17 cellular contexts compared by ENCODE assay signal in genomic region chr6:77089776-77090175, GRCh38.
DNase-seq lines count a peak whose midpoint lies in the region; ATAC-seq, FAIRE-seq and TF ChIP-seq lines count a peak whose summit lies in the region.
"Had no signal": no experiment of that assay in that cellular context is flagged by ENCODE, and none has a peak within 500 bp of the region (broad histone marks: within the 10 kb centered on the region; RNA-seq: fewer than 3 reads in every experiment).

No MANE protein-coding gene starts in this region.

- no peaks in the 10 kb centered on the region for H3K27me3 Mint-ChIP-seq in MCF 10A (ENCODE audit: insufficient read depth, unreplicated experiment)

- TF ChIP-seq CTCF in MCF 10A (IDR thresholded peaks at IDR 0.05; ENCODE audit: unreplicated experiment) (no peak), breast epithelium (IDR thresholded peaks at IDR 0.05) (no peak), bronchial epithelial cell (IDR thresholded peaks at IDR 0.05; ENCODE audit: insufficient read depth, low read length, severe bottlenecking) (no peak), foreskin keratinocyte (conservative IDR thresholded peaks at IDR 0.05) (no peak), dorsolateral prefrontal cortex (IDR thresholded peaks at IDR 0.05 in 54 of 56, conservative IDR thresholded peaks at IDR 0.05 in 2 of 56; ENCODE audit: low read depth in 1 of 56, partially characterized antibody in 56 of 56) (no peak)

- H3K9me3 Mint-ChIP-seq in MCF 10A (ENCODE audit: unreplicated experiment): peaks cover 11% of the 10 kb centered on the region

- no peak overlapping the region for H3K27ac Mint-ChIP-seq in MCF 10A (ENCODE audit: low read depth, unreplicated experiment)

- H3K36me3 ChIP-seq in breast epithelium: no peaks in the 10 kb centered on the region
- no peaks in the 10 kb centered on the region for H3K36me3 ChIP-seq in bronchial epithelial cell (ENCODE audit: control insufficient read depth, insufficient read depth, low read length)
- H3K36me3 ChIP-seq: BLaER1 had no signal

- POLR2A ChIA-PET in MCF 10A (lab: Yijun Ruan, JAX): no interaction called here

- H3K9me3 ChIP-seq in breast epithelium: no peaks in the 10 kb centered on the region
- H3K9me3 ChIP-seq: BLaER1 had no signal

- H3K4me1 ChIP-seq in breast epithelium (no peaks in the 10 kb centered on the region), foreskin keratinocyte (no peaks in the 10 kb centered on the region)
- H3K4me1 ChIP-seq: BLaER1 had no signal

- ATAC-seq in foreskin keratinocyte (peak; percentile 61), HG03442 (IDR thresholded peaks at IDR 0.05; ENCODE audit: unreplicated experiment) (no peak)
- ATAC-seq: SK-N-SH treated with all-trans-retinoic acid at 6 μM for 48 hours had no signal

- intact Hi-C loops in MCF 10A (cut with micrococcal nuclease) (no loop called here), breast epithelium (cut with DNase I; ENCODE audit: low total_unique reads) (no loop called here), dorsolateral prefrontal cortex (cut with DNase I) (no loop called here)

- BruUV-seq in MCF 10A (replicated peaks; lab: Mats Ljungman, UMichigan): no TSS peak

- H3K27ac ChIP-seq in breast epithelium (no peak overlapping the region), foreskin keratinocyte (no peak overlapping the region), dorsolateral prefrontal cortex (no peak overlapping the region)
- H3K27ac ChIP-seq: 22Rv1, BLaER1, PC-9 had no signal

- H3K36me3 Mint-ChIP-seq in MCF 10A (ENCODE audit: insufficient read depth, unreplicated experiment): no peaks in the 10 kb centered on the region

- peak; percentile 38 for DNase-seq in MCF 10A (ENCODE audit: unreplicated experiment)
- no peak for DNase-seq in breast epithelium (ENCODE audit: low spot score in 2 of 2)
- peak; percentile 86 for DNase-seq in bronchial epithelial cell (ENCODE audit: low read depth)
- peak; percentile 37 to 69 for DNase-seq in foreskin keratinocyte
- no peak for DNase-seq in DMS53 treated with DMSO at 0.1 percent for 48 hours (lab: John Stamatoyannopoulos, UW; ENCODE audit: unreplicated experiment)
- no peak for DNase-seq in COLO829 (ENCODE audit: low spot score)
- no peak for DNase-seq in dorsolateral prefrontal cortex
- DNase-seq: NCI-H1436 treated with DMSO at 0.1 percent for 48 hours, NCI-H2081, NCI-H526, PC-9, SHP77 had no signal

- no peak overlapping the region for H3K4me3 Mint-ChIP-seq in MCF 10A (ENCODE audit: unreplicated experiment)

- no peak for FAIRE-seq in bronchial epithelial cell (lab: Jason Lieb, UNC)
- FAIRE-seq: H54 had no signal

- H3K27me3 ChIP-seq in breast epithelium: no peaks in the 10 kb centered on the region
- H3K27me3 ChIP-seq in bronchial epithelial cell (ENCODE audit: control insufficient read depth, insufficient read depth, low read length): no peaks in the 10 kb centered on the region
- no peaks in the 10 kb centered on the region for H3K27me3 ChIP-seq in foreskin keratinocyte
- no peaks in the 10 kb centered on the region for H3K27me3 ChIP-seq in dorsolateral prefrontal cortex
- H3K27me3 ChIP-seq: BLaER1 had no signal

- H3K4me1 Mint-ChIP-seq in MCF 10A (ENCODE audit: insufficient read depth, unreplicated experiment): peaks cover 7% of the 10 kb centered on the region

- H3K4me3 ChIP-seq in breast epithelium (no peak overlapping the region), bronchial epithelial cell (ENCODE audit: low read depth, low read length) (no peak overlapping the region), dorsolateral prefrontal cortex (no peak overlapping the region)
- H3K4me3 ChIP-seq: BLaER1, PC-9 had no signal

- TF ChIP-seq POLR2A in breast epithelium (IDR thresholded peaks at IDR 0.05): no peak

- CTCF ChIA-PET in MCF 10A (lab: Yijun Ruan, JAX): interaction anchor here (0.7 kb wide), 1 partner anchor 14 kb away, joined by 3 read pairs; no protein-coding TSS in a partner anchor

Comparison
In these comparisons a context has a peak if more than half of its experiments do, and no peak if none do; other contexts are left out.
1. DNase-seq: peak in MCF 10A (single experiment), bronchial epithelial cell (single experiment) and foreskin keratinocyte (2 of 2); none in breast epithelium (0 of 2), DMS53 treated with DMSO at 0.1 percent for 48 hours (single experiment), COLO829 (single experiment) and dorsolateral prefrontal cortex (0 of 10).